In the genomic region with DNA sequence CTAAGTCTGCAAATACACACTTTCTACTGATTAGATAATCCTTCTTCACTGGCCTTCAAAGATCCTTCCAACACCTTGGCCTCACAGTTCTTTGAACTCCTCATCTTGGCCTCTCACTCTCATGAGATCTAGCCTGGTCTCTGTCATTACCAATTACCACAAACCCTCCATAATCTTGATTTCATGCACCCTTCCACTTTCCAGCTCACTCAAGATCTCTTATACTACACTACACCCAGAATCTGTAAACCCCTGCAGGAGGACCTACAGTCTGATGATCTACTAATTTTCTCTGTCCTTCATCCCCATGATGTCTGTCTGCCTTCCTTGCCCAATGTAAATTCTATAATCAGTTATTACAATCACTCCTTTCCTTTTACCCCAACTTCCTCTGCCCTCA, we compare ENCODE assay signal across 27 cellular contexts.
DNase-seq lines count a peak whose midpoint lies in the region; ATAC-seq and FAIRE-seq lines count a peak whose summit lies in the region.
"Had no signal": no experiment of that assay in that cellular context is flagged by ENCODE, and none has a peak within 500 bp of the region (broad histone marks: within the 10 kb centered on the region; RNA-seq: fewer than 3 reads in every experiment).

No MANE protein-coding gene starts in this region.

- H3K36me3 Mint-ChIP-seq in activated naive CD8-positive, alpha-beta T cell treated with anti-CD3 and anti-CD28 coated beads, Interleukin-2, amount 50 U/mL, for 24 hours (ENCODE audit: low read depth) = peaks cover 17% of the 10 kb centered on the region
- H3K36me3 Mint-ChIP-seq in activated naive CD8-positive, alpha-beta T cell treated with anti-CD3 and anti-CD28 coated beads for 36 hours = peaks cover 15% of the 10 kb centered on the region
- H3K36me3 Mint-ChIP-seq in naive thymus-derived CD4-positive, alpha-beta T cell = peaks cover 8 to 26% (median 15%) of the 10 kb centered on the region in 5 donors

- intact Hi-C loops in naive thymus-derived CD4-positive, alpha-beta T cell (cut with micrococcal nuclease) = no loop called here

- H3K9me3 Mint-ChIP-seq in activated naive CD8-positive, alpha-beta T cell treated with anti-CD3 and anti-CD28 coated beads, Interleukin-2, amount 50 U/mL, for 24 hours = no peaks in the 10 kb centered on the region
- H3K9me3 Mint-ChIP-seq in activated naive CD8-positive, alpha-beta T cell treated with anti-CD3 and anti-CD28 coated beads for 36 hours = no peaks in the 10 kb centered on the region
- H3K9me3 Mint-ChIP-seq in naive thymus-derived CD4-positive, alpha-beta T cell = no peaks in the 10 kb centered on the region
- H3K9me3 Mint-ChIP-seq: CD8-positive, alpha-beta memory T cell; IgD-negative memory B cell had no signal

- peaks cover 34% of the 10 kb centered on the region for H3K4me1 Mint-ChIP-seq in activated naive CD8-positive, alpha-beta T cell treated with anti-CD3 and anti-CD28 coated beads, Interleukin-2, amount 50 U/mL, for 24 hours
- peaks cover 6% of the 10 kb centered on the region for H3K4me1 Mint-ChIP-seq in activated naive CD8-positive, alpha-beta T cell treated with anti-CD3 and anti-CD28 coated beads for 36 hours
- H3K4me1 Mint-ChIP-seq in naive thymus-derived CD4-positive, alpha-beta T cell = peaks cover 3 to 28% (median 7%) of the 10 kb centered on the region in 7 donors

- peaks cover 3% of the 10 kb centered on the region in 2 donors for H3K36me3 ChIP-seq in small intestine (ENCODE audit: control insufficient read depth in 2 of 2, insufficient read depth in 2 of 2, low read length in 2 of 2)
- peaks cover 0 to 10% (median 0%) of the 10 kb centered on the region in 3 experiments for H3K36me3 ChIP-seq in naive thymus-derived CD4-positive, alpha-beta T cell (ENCODE audit: control insufficient read depth in 2 of 3, insufficient read depth in 3 of 3, low read length in 3 of 3)

- no peak for DNase-seq in activated CD4-positive, CD25-positive, alpha-beta regulatory T cell treated with anti-CD3 and anti-CD28 coated beads, Interleukin-2, amount 50 U/mL, for 72 hours
- DNase-seq in activated naive CD8-positive, alpha-beta T cell treated with anti-CD3 and anti-CD28 coated beads, Interleukin-2, amount 50 U/mL, for 24 hours = no peak
- DNase-seq in activated naive CD8-positive, alpha-beta T cell treated with anti-CD3 and anti-CD28 coated beads for 36 hours = no peak
- peak; percentile 68 for DNase-seq in small intestine
- no peak for DNase-seq in AG20443 (ENCODE audit: low spot score)
- no peak for DNase-seq in naive thymus-derived CD4-positive, alpha-beta T cell
- no peak for DNase-seq in NCI-H2196 treated with DMSO at 0.1 percent for 48 hours (lab: John Stamatoyannopoulos, UW; ENCODE audit: unreplicated experiment)
- DNase-seq: 8988T; AML-193; C1 segment of cervical spinal cord; Calu3; CD8-positive, alpha-beta memory T cell; DMS153; Karpas-422; MV-4-11; NCI-H1694; NCI-H2081; NCI-H2171; NCI-H524 treated with DMSO at 0.1 percent for 48 hours; NCI-H82 had no signal

- no peak for FAIRE-seq in small intestine (lab: Jason Lieb, UNC)
- FAIRE-seq: G401.6, GM19239, H1 had no signal

- no peaks in the 10 kb centered on the region for H3K9me3 ChIP-seq in small intestine (ENCODE audit: control insufficient read depth, low read depth)
- no peaks in the 10 kb centered on the region for H3K9me3 ChIP-seq in naive thymus-derived CD4-positive, alpha-beta T cell (ENCODE audit: control insufficient read depth in 2 of 3, low read length in 3 of 3)

- H3K27me3 ChIP-seq in small intestine (ENCODE audit: control insufficient read depth in 2 of 2, insufficient read depth in 2 of 2, low read length in 2 of 2) = no peaks in the 10 kb centered on the region
- H3K27me3 ChIP-seq in naive thymus-derived CD4-positive, alpha-beta T cell (ENCODE audit: control insufficient read depth in 2 of 2, insufficient read depth in 2 of 2, low read length in 2 of 2) = no peaks in the 10 kb centered on the region

- POLR2A ChIA-PET in naive thymus-derived CD4-positive, alpha-beta T cell (lab: Charles Lee) = no interaction called here

- peak overlapping the region in 1 of 2 donors; percentile 71 for H3K27ac ChIP-seq in small intestine (ENCODE audit: low read depth in 1 of 2, low read length in 1 of 2)
- H3K27ac ChIP-seq in naive thymus-derived CD4-positive, alpha-beta T cell (ENCODE audit: low read depth, low read length) = no peak overlapping the region

- no peak overlapping the region for H3K4me3 Mint-ChIP-seq in activated naive CD8-positive, alpha-beta T cell treated with anti-CD3 and anti-CD28 coated beads, Interleukin-2, amount 50 U/mL, for 24 hours
- H3K4me3 Mint-ChIP-seq in activated naive CD8-positive, alpha-beta T cell treated with anti-CD3 and anti-CD28 coated beads for 36 hours = no peak overlapping the region
- no peak overlapping the region for H3K4me3 Mint-ChIP-seq in naive thymus-derived CD4-positive, alpha-beta T cell
- H3K4me3 Mint-ChIP-seq: CD8-positive, alpha-beta memory T cell; IgD-negative memory B cell had no signal

- no peaks in the 10 kb centered on the region for H3K27me3 Mint-ChIP-seq in activated naive CD8-positive, alpha-beta T cell treated with anti-CD3 and anti-CD28 coated beads, Interleukin-2, amount 50 U/mL, for 24 hours
- no peaks in the 10 kb centered on the region for H3K27me3 Mint-ChIP-seq in activated naive CD8-positive, alpha-beta T cell treated with anti-CD3 and anti-CD28 coated beads for 36 hours
- no peaks in the 10 kb centered on the region for H3K27me3 Mint-ChIP-seq in naive thymus-derived CD4-positive, alpha-beta T cell
- H3K27me3 Mint-ChIP-seq: CD8-positive, alpha-beta memory T cell; IgD-negative memory B cell had no signal

- H3K4me3 ChIP-seq in small intestine (ENCODE audit: low read depth in 1 of 2, low read length in 2 of 2) = no peak overlapping the region
- no peak overlapping the region for H3K4me3 ChIP-seq in naive thymus-derived CD4-positive, alpha-beta T cell (ENCODE audit: low read length)

- ATAC-seq in activated CD4-positive, CD25-positive, alpha-beta regulatory T cell treated with anti-CD3 and anti-CD28 coated beads, Interleukin-2, amount 50 U/mL, for 24 hours = peak; percentile 51 to 54
- ATAC-seq in activated naive CD8-positive, alpha-beta T cell treated with anti-CD3 and anti-CD28 coated beads, Interleukin-2, amount 50 U/mL, for 24 hours = peak; percentile 57
- no peak for ATAC-seq in naive thymus-derived CD4-positive, alpha-beta T cell
- ATAC-seq: HCT116, Panc1 had no signal

- CTCF ChIA-PET in naive thymus-derived CD4-positive, alpha-beta T cell (lab: Charles Lee) = no interaction called here

- peaks cover 3 to 4% of the 10 kb centered on the region in 2 donors for H3K4me1 ChIP-seq in small intestine (ENCODE audit: control insufficient read depth in 2 of 2, insufficient read depth in 1 of 2, low read depth in 1 of 2, low read length in 1 of 2)
- H3K4me1 ChIP-seq in naive thymus-derived CD4-positive, alpha-beta T cell (ENCODE audit: control insufficient read depth in 2 of 2, insufficient read depth in 2 of 2, low read length in 2 of 2) = no peaks in the 10 kb centered on the region

- H3K27ac Mint-ChIP-seq in activated naive CD8-positive, alpha-beta T cell treated with anti-CD3 and anti-CD28 coated beads, Interleukin-2, amount 50 U/mL, for 24 hours = no peak overlapping the region
- H3K27ac Mint-ChIP-seq in activated naive CD8-positive, alpha-beta T cell treated with anti-CD3 and anti-CD28 coated beads for 36 hours = no peak overlapping the region
- H3K27ac Mint-ChIP-seq in naive thymus-derived CD4-positive, alpha-beta T cell = no peak overlapping the region
- H3K27ac Mint-ChIP-seq: CD8-positive, alpha-beta memory T cell; IgD-negative memory B cell had no signal
